ENCODE assay signal across 17 cellular contexts in genomic region chrX:47198687-47199080, GRCh38. TPM values are rescaled to one million over a fixed set of nuclear protein-coding genes. Genes with fewer than 3 reads are reported as not detected.
DNase-seq lines count a peak whose midpoint lies in the region; ATAC-seq and TF ChIP-seq lines count a peak whose summit lies in the region.
"Had no signal": no experiment of that assay in that cellular context is flagged by ENCODE, and none has a peak within 500 bp of the region (broad histone marks: within the 10 kb centered on the region; RNA-seq: fewer than 3 reads in every experiment).

No MANE protein-coding gene starts in this region.

- H3K9me3 Mint-ChIP-seq in CD4-positive, CD25-positive, alpha-beta regulatory T cell = peaks cover 0 to 1% (median 0%) of the 10 kb centered on the region in 7 donors
- peaks cover 0 to 2% of the 10 kb centered on the region in 2 experiments; a peak in 3 of 5 replicates for H3K9me3 Mint-ChIP-seq in H9
- no peaks in the 10 kb centered on the region for H3K9me3 Mint-ChIP-seq in effector memory CD8-positive, alpha-beta T cell
- no peaks in the 10 kb centered on the region for H3K9me3 Mint-ChIP-seq in neural crest cell

- no peaks in the 10 kb centered on the region for H3K27me3 ChIP-seq in CD4-positive, CD25-positive, alpha-beta regulatory T cell (ENCODE audit: control insufficient read depth, insufficient read depth, low read length)
- H3K27me3 ChIP-seq in H9 (ENCODE audit: insufficient read depth, low read length) = no peaks in the 10 kb centered on the region
- H3K27me3 ChIP-seq in neuronal stem cell (ENCODE audit: control insufficient read depth in 3 of 3, insufficient read depth in 3 of 3, low read depth in 1 of 3, low read length in 3 of 3) = no peaks in the 10 kb centered on the region
- H3K27me3 ChIP-seq: brain microvascular endothelial cell, right atrium auricular region, tibial nerve had no signal

- H3K23ac ChIP-seq in H9 (ENCODE audit: insufficient read length, low read depth, low read length) (no peak overlapping the region), neuronal stem cell (ENCODE audit: low read depth, low read length, poor library complexity) (no peak overlapping the region)

- H3K4me3 ChIP-seq in CD4-positive, CD25-positive, alpha-beta regulatory T cell (ENCODE audit: low read depth, low read length) = no peak overlapping the region
- H3K4me3 ChIP-seq in neuronal stem cell (ENCODE audit: low read length in 2 of 2) = no peak overlapping the region
- H3K4me3 ChIP-seq: right atrium auricular region, tibial nerve had no signal

- H2BK120ac ChIP-seq in H9 (ENCODE audit: low read depth, low read length, poor library complexity, severe bottlenecking) (no peak overlapping the region), neuronal stem cell (ENCODE audit: low read depth, low read length) (no peak overlapping the region)

- no peak overlapping the region for H3T11ph ChIP-seq in H9 (ENCODE audit: low read length)

- no peak overlapping the region for H4K8ac ChIP-seq in H9 (replicated peaks; ENCODE audit: insufficient read length, low read depth, low read length)
- H4K8ac ChIP-seq in neuronal stem cell (ENCODE audit: low read depth, low read length) = no peak overlapping the region

- no peak overlapping the region for H3K27ac ChIP-seq in CD4-positive, CD25-positive, alpha-beta regulatory T cell (ENCODE audit: insufficient read depth, low read length, poor library complexity, severe bottlenecking)
- H3K27ac ChIP-seq in H9 (ENCODE audit: insufficient read length, low read depth, low read length) (no peak overlapping the region), neuronal stem cell (replicated peaks; ENCODE audit: low read length) (no peak overlapping the region)
- H3K27ac ChIP-seq: brain microvascular endothelial cell had no signal

- no peak overlapping the region for H2BK15ac ChIP-seq in H9 (ENCODE audit: low read depth, low read length)
- H2BK15ac ChIP-seq in neuronal stem cell (ENCODE audit: low read length) = no peak overlapping the region

- no CpG with 5 or more reads among the region's 15 CpGs for WGBS in H9 (ENCODE audit: extremely low coverage, insufficient read length, low lambda C conversion rate)
- no CpG with 5 or more reads among the region's 15 CpGs for WGBS in neuronal stem cell (ENCODE audit: extremely low coverage in 2 of 2, insufficient read length in 2 of 2, insufficient replicate concordance in 1 of 2), 2 donors

- no peak overlapping the region for H2BK5ac ChIP-seq in H9 (ENCODE audit: insufficient read length, low read length)
- H2BK5ac ChIP-seq in neuronal stem cell (ENCODE audit: low read length) = no peak overlapping the region

- H3K18ac ChIP-seq in H9 (ENCODE audit: insufficient read length, low read depth, low read length) = no peak overlapping the region
- no peak overlapping the region for H3K18ac ChIP-seq in neuronal stem cell (ENCODE audit: low read length)

- H3K4me1 ChIP-seq in CD4-positive, CD25-positive, alpha-beta regulatory T cell (ENCODE audit: control insufficient read depth, insufficient read depth, low read length, poor library complexity, severe bottlenecking) = peaks cover 40% of the 10 kb centered on the region
- H3K4me1 ChIP-seq in H9 (ENCODE audit: insufficient read depth, low read length) = peaks cover 15% of the 10 kb centered on the region; the same call in 1 of the 2 replicates
- H3K4me1 ChIP-seq in neuronal stem cell (ENCODE audit: control insufficient read depth in 2 of 2, insufficient read depth in 1 of 2, low read depth in 1 of 2, low read length in 2 of 2) = peaks cover 19 to 27% of the 10 kb centered on the region in 2 donors

- ATAC-seq in CD4-positive, CD25-positive, alpha-beta regulatory T cell (ENCODE audit: low read depth in 2 of 2) = no peak
- ATAC-seq in effector memory CD8-positive, alpha-beta T cell (replicated peaks) = no peak
- no peak for ATAC-seq in HG03095 (IDR thresholded peaks at IDR 0.05; ENCODE audit: unreplicated experiment)
- ATAC-seq: left cardiac atrium had no signal

- H3K9me3 ChIP-seq in CD4-positive, CD25-positive, alpha-beta regulatory T cell (ENCODE audit: control insufficient read depth in 2 of 2, low read length in 2 of 2) = no peaks in the 10 kb centered on the region
- H3K9me3 ChIP-seq in H9 (ENCODE audit: control insufficient read depth, low read depth, low read length) (no peaks in the 10 kb centered on the region), neuronal stem cell (replicated peaks in 1 of 2; ENCODE audit: control insufficient read depth in 2 of 2, insufficient read depth in 1 of 2, low read depth in 1 of 2, low read length in 2 of 2) (no peaks in the 10 kb centered on the region)
- H3K9me3 ChIP-seq: right atrium auricular region, tibial nerve had no signal

- peaks cover 10% of the 10 kb centered on the region for H3K23me2 ChIP-seq in H9 (ENCODE audit: insufficient read length, low read depth, low read length, poor library complexity, severe bottlenecking)

- H4K91ac ChIP-seq in H9 (ENCODE audit: insufficient read length, low read depth, low read length) (peak overlapping the region; percentile 38), neuronal stem cell (ENCODE audit: low read depth, low read length, poor library complexity) (no peak overlapping the region)

- no peak overlapping the region for H2AFZ ChIP-seq in H9 (ENCODE audit: low read length)
- H2AFZ ChIP-seq in neuronal stem cell (ENCODE audit: low read length) = no peak overlapping the region

- no peaks in the 10 kb centered on the region for H4K20me1 ChIP-seq in H9 (ENCODE audit: control insufficient read depth, insufficient read depth, insufficient read length)

- H3K27me3 Mint-ChIP-seq in CD4-positive, CD25-positive, alpha-beta regulatory T cell = no peaks in the 10 kb centered on the region
- no peaks in the 10 kb centered on the region for H3K27me3 Mint-ChIP-seq in H9 (ENCODE audit: low read depth)
- H3K27me3 Mint-ChIP-seq in effector memory CD8-positive, alpha-beta T cell = no peaks in the 10 kb centered on the region
- no peaks in the 10 kb centered on the region for H3K27me3 Mint-ChIP-seq in neural crest cell (ENCODE audit: low read depth)

- H3K79me2 ChIP-seq in H9 (ENCODE audit: insufficient read depth, low read length) = peaks cover 38% of the 10 kb centered on the region; the same call in 1 of the 2 replicates

- no peak overlapping the region for H2BK20ac ChIP-seq in H9 (ENCODE audit: low read depth, low read length, poor library complexity, severe bottlenecking)

- no peak overlapping the region; the same call in 1 of the 2 replicates for H3K4ac ChIP-seq in H9 (ENCODE audit: low read depth, low read length)
- H3K4ac ChIP-seq in neuronal stem cell (ENCODE audit: low read length) = no peak overlapping the region

- peak overlapping the region; percentile 35 to 85 (median 84) for H3K27ac Mint-ChIP-seq in CD4-positive, CD25-positive, alpha-beta regulatory T cell
- H3K27ac Mint-ChIP-seq in H9 = peak overlapping the region; percentile 91 to 97 (median 94); a peak in 6 of 7 replicates
- H3K27ac Mint-ChIP-seq in effector memory CD8-positive, alpha-beta T cell = peak overlapping the region; percentile 52 to 74
- no peak overlapping the region for H3K27ac Mint-ChIP-seq in neural crest cell (ENCODE audit: unreplicated experiment)

- H3K36me3 Mint-ChIP-seq in CD4-positive, CD25-positive, alpha-beta regulatory T cell = peaks cover 59% of the 10 kb centered on the region
- H3K36me3 Mint-ChIP-seq in H9 (ENCODE audit: insufficient read depth in 1 of 3, low read depth in 3 of 3) (peaks cover 89 to 94% (median 92%) of the 10 kb centered on the region in 3 experiments), neural crest cell (ENCODE audit: low read depth) (peaks cover 48% of the 10 kb centered on the region)
- peaks cover 69% of the 10 kb centered on the region for H3K36me3 Mint-ChIP-seq in effector memory CD8-positive, alpha-beta T cell (ENCODE audit: insufficient read depth)

- H2BK12ac ChIP-seq in H9 (ENCODE audit: insufficient read length, low read depth, low read length) = no peak overlapping the region
- no peak overlapping the region for H2BK12ac ChIP-seq in neuronal stem cell (ENCODE audit: low read length)

- H3K4me2 ChIP-seq in H9 (ENCODE audit: insufficient read depth, insufficient read length, low read length) = no peak overlapping the region
- no peak overlapping the region for H3K4me2 ChIP-seq in neuronal stem cell (ENCODE audit: insufficient read depth, low read length, poor library complexity, severe bottlenecking)

- peaks cover 15% of the 10 kb centered on the region for H3K79me1 ChIP-seq in H9 (ENCODE audit: insufficient read depth, low read depth, low read length, poor library complexity, severe bottlenecking)
- H3K79me1 ChIP-seq in neuronal stem cell (ENCODE audit: low read depth, low read length) = peaks cover 11% of the 10 kb centered on the region

- H2AK5ac ChIP-seq in H9 (ENCODE audit: insufficient read length, low read length) (no peak overlapping the region), neuronal stem cell (ENCODE audit: low read depth, low read length) (no peak overlapping the region)

- no peak overlapping the region for H3K14ac ChIP-seq in H9 (ENCODE audit: insufficient read depth, low read length)
- H3K14ac ChIP-seq in neuronal stem cell (ENCODE audit: low read length) = no peak overlapping the region

- peaks cover 0 to 64% (median 20%) of the 10 kb centered on the region in 4 donors for H3K4me1 Mint-ChIP-seq in CD4-positive, CD25-positive, alpha-beta regulatory T cell
- H3K4me1 Mint-ChIP-seq in H9 (peaks cover 42 to 48% of the 10 kb centered on the region in 2 experiments), neural crest cell (peaks cover 49% of the 10 kb centered on the region)
- H3K4me1 Mint-ChIP-seq in effector memory CD8-positive, alpha-beta T cell (ENCODE audit: low read depth in 2 of 2) = peaks cover 25 to 34% of the 10 kb centered on the region in 2 donors

- no peak for DNase-seq in CD4-positive, CD25-positive, alpha-beta regulatory T cell
- DNase-seq in H9 = no peak
- DNase-seq in effector memory CD8-positive, alpha-beta T cell = no peak
- DNase-seq in neural crest cell (ENCODE audit: low read depth, low spot score) = no peak
- no peak for DNase-seq in T-helper 9 cell
- no peak for DNase-seq in neuronal stem cell (ENCODE audit: low spot score)
- DNase-seq in activated CD4-positive, alpha-beta T cell treated with anti-CD3 and anti-CD28 coated beads for 1 hour = no peak
- DNase-seq: activated CD4-positive, alpha-beta T cell treated with anti-CD3 and anti-CD28 coated beads for 4 hours; activated naive CD4-positive, alpha-beta T cell treated with anti-CD3 and anti-CD28 coated beads, Interleukin-2, amount 50 U/mL, for 16 hours; brain microvascular endothelial cell; dermis blood vessel endothelial cell; left cardiac atrium; NCI-H1105; NCI-H524 treated with DMSO at 0.1 percent for 48 hours had no signal

- H3K9ac ChIP-seq in H9 (ENCODE audit: extremely low read depth, insufficient read length, low read length) = no peak overlapping the region
- no peak overlapping the region for H3K9ac ChIP-seq in neuronal stem cell (ENCODE audit: low read depth, low read length, poor library complexity)

- H3K36me3 ChIP-seq in CD4-positive, CD25-positive, alpha-beta regulatory T cell (ENCODE audit: control insufficient read depth, insufficient read depth, low read length) = peaks cover 55% of the 10 kb centered on the region
- peaks cover 45 to 88% of the 10 kb centered on the region in 2 donors for H3K36me3 ChIP-seq in neuronal stem cell (replicated peaks in 1 of 2; ENCODE audit: control insufficient read depth in 2 of 2, insufficient read depth in 2 of 2, low read length in 2 of 2)

- no peak overlapping the region for H3K56ac ChIP-seq in H9 (ENCODE audit: insufficient read length, low read depth, low read length)

- H4K5ac ChIP-seq in H9 (ENCODE audit: insufficient read length, low read depth, low read length) = no peak overlapping the region

- peak overlapping the region in 2 of 4 donors; percentile 15 to 89 for H3K4me3 Mint-ChIP-seq in CD4-positive, CD25-positive, alpha-beta regulatory T cell
- peak overlapping the region in 1 of 2 experiments; percentile 97; a peak in 2 of 5 replicates for H3K4me3 Mint-ChIP-seq in H9
- H3K4me3 Mint-ChIP-seq in effector memory CD8-positive, alpha-beta T cell = no peak overlapping the region
- peak overlapping the region; percentile 96 for H3K4me3 Mint-ChIP-seq in neural crest cell

- TF ChIP-seq CTCF in H9 (conservative IDR thresholded peaks at IDR 0.05) = no peak
- TF ChIP-seq CTCF in neural crest cell (conservative IDR thresholded peaks at IDR 0.05) = no peak

RNA-seq across cellular contexts. Expression of gene UBA1, which starts 5.1 kb away (rescaled TPM):
- total RNA-seq in CD4-positive, CD25-positive, alpha-beta regulatory T cell = 173 TPM
- polyA plus RNA-seq in CD4-positive, CD25-positive, alpha-beta regulatory T cell = 100 to 1,000 TPM; 163 to 210 (median 175) TPM
- 421 and 427 TPM in 2 replicates for total RNA-seq in H9 (2021)
- 484 and 498 TPM in 2 replicates for total RNA-seq in neural crest cell
- polyA plus RNA-seq in neuronal stem cell (2013, experiment 1 of 2) = 139 TPM
- 137 TPM for polyA plus RNA-seq in neuronal stem cell (2013, experiment 2 of 2)

RNA-seq across cellular contexts. Expression of gene CDK16, which starts 19.8 kb away (rescaled TPM):
- 186 TPM for total RNA-seq in CD4-positive, CD25-positive, alpha-beta regulatory T cell
- polyA plus RNA-seq in CD4-positive, CD25-positive, alpha-beta regulatory T cell = 10 to 100 TPM in 1 of 4 donors, 1 to 10 TPM in 3; 3.9 to 10.7 (median 7.2) TPM
- total RNA-seq in H9 (2021) = 224 and 226 TPM in 2 replicates
- total RNA-seq in neural crest cell = 281 and 289 TPM in 2 replicates
- polyA plus RNA-seq in neuronal stem cell (2013, experiment 1 of 2) = 136 TPM
- 138 TPM for polyA plus RNA-seq in neuronal stem cell (2013, experiment 2 of 2)

RNA-seq across cellular contexts. Expression of gene USP11, which starts 34.1 kb away (rescaled TPM):
- total RNA-seq in CD4-positive, CD25-positive, alpha-beta regulatory T cell = 97.3 TPM
- polyA plus RNA-seq in CD4-positive, CD25-positive, alpha-beta regulatory T cell = 10 to 100 TPM; 46.0 to 69.2 (median 56.3) TPM
- total RNA-seq in H9 (2021) (150 and 153 TPM in 2 replicates), neural crest cell (232 and 245 TPM in 2 replicates)
- polyA plus RNA-seq in neuronal stem cell (2013, experiment 1 of 2) = 78.8 TPM
- polyA plus RNA-seq in neuronal stem cell (2013, experiment 2 of 2) = 73.4 TPM

RNA-seq across cellular contexts. Expression of gene RBM10, which starts 53.7 kb away (rescaled TPM):
- total RNA-seq in CD4-positive, CD25-positive, alpha-beta regulatory T cell = 37.6 TPM
- 10 to 100 TPM; 17.9 to 22.6 (median 22.0) TPM for polyA plus RNA-seq in CD4-positive, CD25-positive, alpha-beta regulatory T cell
- total RNA-seq in H9 (2021) (55.8 and 57.3 TPM in 2 replicates), neural crest cell (87.7 and 89.2 TPM in 2 replicates)
- polyA plus RNA-seq in neuronal stem cell (2013, experiment 1 of 2) = 45.7 TPM
- 43.8 TPM for polyA plus RNA-seq in neuronal stem cell (2013, experiment 2 of 2)

RNA-seq across cellular contexts. Expression of gene NDUFB11, which starts 54.2 kb away (rescaled TPM):
- total RNA-seq in CD4-positive, CD25-positive, alpha-beta regulatory T cell = 50.3 TPM
- 100 to 1,000 TPM; 164 to 190 (median 179) TPM for polyA plus RNA-seq in CD4-positive, CD25-positive, alpha-beta regulatory T cell
- total RNA-seq in H9 (2021) (98.5 and 100 TPM in 2 replicates), neural crest cell (113 and 115 TPM in 2 replicates)
- 136 TPM for polyA plus RNA-seq in neuronal stem cell (2013, experiment 1 of 2)
- polyA plus RNA-seq in neuronal stem cell (2013, experiment 2 of 2) = 138 TPM
